Comparison of ENCODE assay signal across 1 cellular context in genomic region chr17:79803997-79804855, GRCh38.
TF ChIP-seq lines count a peak whose summit lies in the region.

No MANE protein-coding gene starts in this region.

TF ChIP-seq in HepG2, 621 proteins besides CTCF, POLR2A, EP300 and RAD21 (continued from another document and continues in another):
- TF ChIP-seq ZHX1 (CRISPR knock-in tag; IDR thresholded peaks at IDR 0.05; ENCODE audit: low read depth) (peak; percentile 84; the same call in 1 of the 2 replicates), STAT5B (CRISPR knock-in tag; IDR thresholded peaks at IDR 0.05) (peak; percentile 59; the same call in 1 of the 2 replicates), ZBTB38 (CRISPR knock-in tag; IDR thresholded peaks at IDR 0.05) (peak; percentile 93), GLMP (CRISPR knock-in tag; IDR thresholded peaks at IDR 0.05; ENCODE audit: borderline replicate concordance) (no peak), NCOA2 (CRISPR knock-in tag; IDR thresholded peaks at IDR 0.05) (peak; percentile 23; the same call in 1 of the 2 replicates), ZNF879 (CRISPR knock-in tag; IDR thresholded peaks at IDR 0.05) (peak; percentile 95; the same call in 1 of the 2 replicates), ZC3H13 (CRISPR knock-in tag; IDR thresholded peaks at IDR 0.05) (peak; percentile 25; the same call in 1 of the 2 replicates), ZSCAN9 (CRISPR knock-in tag; IDR thresholded peaks at IDR 0.05; ENCODE audit: borderline replicate concordance) (peak; percentile 80), PCBP2 (optimal IDR thresholded peaks at IDR 0.05; ENCODE audit: low read depth, low read length, poor library complexity, severe bottlenecking) (no peak), ZMYM2 (CRISPR knock-in tag; IDR thresholded peaks at IDR 0.05) (peak; percentile 94), TCF7L2 (IDR thresholded peaks at IDR 0.05; ENCODE audit: low read depth, low read length) (no peak), HIC2 (CRISPR knock-in tag; IDR thresholded peaks at IDR 0.05; ENCODE audit: low read depth) (peak; percentile 67; the same call in 1 of the 2 replicates), SUZ12 (IDR thresholded peaks at IDR 0.05; ENCODE audit: low read depth, low read length) (no peak), RBFOX2 (IDR thresholded peaks at IDR 0.05; ENCODE audit: low read depth, low read length) (peak; percentile 60), NONO (IDR thresholded peaks at IDR 0.05) (no peak), NONO (CRISPR knock-in tag; conservative IDR thresholded peaks at IDR 0.05) (0 out of 2 replicates have a peak, but pooled peaks have one; percentile 23), ZNF556 (CRISPR knock-in tag; IDR thresholded peaks at IDR 0.05; ENCODE audit: borderline replicate concordance) (peak; percentile 82; the same call in 1 of the 2 replicates), ZEB1 (IDR thresholded peaks at IDR 0.05; ENCODE audit: insufficient replicate concordance, low read depth) (no peak), REXO4 (CRISPR knock-in tag; IDR thresholded peaks at IDR 0.05; ENCODE audit: borderline replicate concordance) (0 out of 2 replicates have a peak, but pooled peaks have one; percentile 85), KDM5B (CRISPR knock-in tag; IDR thresholded peaks at IDR 0.05; ENCODE audit: borderline replicate concordance) (peak; percentile 100), HMGXB4 (CRISPR knock-in tag; IDR thresholded peaks at IDR 0.05; ENCODE audit: borderline replicate concordance in 1 of 2, low read depth in 1 of 2) (peak; percentile 54 to 82), FOXA3 (CRISPR knock-in tag; IDR thresholded peaks at IDR 0.05) (peak; percentile 46), SAP130 (CRISPR knock-in tag; IDR thresholded peaks at IDR 0.05; ENCODE audit: low read depth) (peak; percentile 60), ZFP36L1 (CRISPR knock-in tag; IDR thresholded peaks at IDR 0.05) (peak; percentile 92; the same call in 1 of the 2 replicates), NFKB2 (CRISPR knock-in tag; IDR thresholded peaks at IDR 0.05; ENCODE audit: borderline replicate concordance) (peak; percentile 97; the same call in 1 of the 2 replicates), GZF1 (CRISPR knock-in tag; IDR thresholded peaks at IDR 0.05) (peak; percentile 100), NPAS2 (CRISPR knock-in tag; IDR thresholded peaks at IDR 0.05; ENCODE audit: borderline replicate concordance) (peak; percentile 84; the same call in 1 of the 2 replicates), MED1 (CRISPR knock-in tag; IDR thresholded peaks at IDR 0.05) (no peak; the same call in 1 of the 2 replicates), CEBPB (IDR thresholded peaks at IDR 0.05; ENCODE audit: borderline replicate concordance, low read depth, low read length) (no peak), ZNF230 (CRISPR knock-in tag; IDR thresholded peaks at IDR 0.05) (peak; percentile 93), CREB3 (CRISPR knock-in tag; IDR thresholded peaks at IDR 0.05) (no peak; the same call in 1 of the 2 replicates), ZNF451 (CRISPR knock-in tag; IDR thresholded peaks at IDR 0.05) (peak; percentile 94), ZNF766 (CRISPR knock-in tag; IDR thresholded peaks at IDR 0.05; ENCODE audit: borderline replicate concordance) (no peak), ZNF432 (CRISPR knock-in tag; IDR thresholded peaks at IDR 0.05; ENCODE audit: borderline replicate concordance) (no peak), DR1 (CRISPR knock-in tag; IDR thresholded peaks at IDR 0.05) (peak; percentile 59), RFX5 (IDR thresholded peaks at IDR 0.05; ENCODE audit: low read depth, low read length) (no peak), KLF15 (CRISPR knock-in tag; IDR thresholded peaks at IDR 0.05; ENCODE audit: borderline replicate concordance) (peak; percentile 85; the same call in 1 of the 2 replicates), WIZ (CRISPR knock-in tag; IDR thresholded peaks at IDR 0.05) (no peak)
- TF ChIP-seq, protein P1, sequence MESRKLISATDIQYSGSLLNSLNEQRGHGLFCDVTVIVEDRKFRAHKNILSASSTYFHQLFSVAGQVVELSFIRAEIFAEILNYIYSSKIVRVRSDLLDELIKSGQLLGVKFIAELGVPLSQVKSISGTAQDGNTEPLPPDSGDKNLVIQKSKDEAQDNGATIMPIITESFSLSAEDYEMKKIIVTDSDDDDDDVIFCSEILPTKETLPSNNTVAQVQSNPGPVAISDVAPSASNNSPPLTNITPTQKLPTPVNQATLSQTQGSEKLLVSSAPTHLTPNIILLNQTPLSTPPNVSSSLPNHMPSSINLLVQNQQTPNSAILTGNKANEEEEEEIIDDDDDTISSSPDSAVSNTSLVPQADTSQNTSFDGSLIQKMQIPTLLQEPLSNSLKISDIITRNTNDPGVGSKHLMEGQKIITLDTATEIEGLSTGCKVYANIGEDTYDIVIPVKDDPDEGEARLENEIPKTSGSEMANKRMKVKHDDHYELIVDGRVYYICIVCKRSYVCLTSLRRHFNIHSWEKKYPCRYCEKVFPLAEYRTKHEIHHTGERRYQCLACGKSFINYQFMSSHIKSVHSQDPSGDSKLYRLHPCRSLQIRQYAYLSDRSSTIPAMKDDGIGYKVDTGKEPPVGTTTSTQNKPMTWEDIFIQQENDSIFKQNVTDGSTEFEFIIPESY (CRISPR knock-in tag; IDR thresholded peaks at IDR 0.05) = peak; percentile 51; the same call in 1 of the 2 replicates
- TF ChIP-seq, protein P2, sequence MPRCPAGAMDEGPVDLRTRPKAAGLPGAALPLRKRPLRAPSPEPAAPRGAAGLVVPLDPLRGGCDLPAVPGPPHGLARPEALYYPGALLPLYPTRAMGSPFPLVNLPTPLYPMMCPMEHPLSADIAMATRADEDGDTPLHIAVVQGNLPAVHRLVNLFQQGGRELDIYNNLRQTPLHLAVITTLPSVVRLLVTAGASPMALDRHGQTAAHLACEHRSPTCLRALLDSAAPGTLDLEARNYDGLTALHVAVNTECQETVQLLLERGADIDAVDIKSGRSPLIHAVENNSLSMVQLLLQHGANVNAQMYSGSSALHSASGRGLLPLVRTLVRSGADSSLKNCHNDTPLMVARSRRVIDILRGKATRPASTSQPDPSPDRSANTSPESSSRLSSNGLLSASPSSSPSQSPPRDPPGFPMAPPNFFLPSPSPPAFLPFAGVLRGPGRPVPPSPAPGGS (CRISPR knock-in tag; IDR thresholded peaks at IDR 0.05) = peak; percentile 96
- TF ChIP-seq, protein P3, sequence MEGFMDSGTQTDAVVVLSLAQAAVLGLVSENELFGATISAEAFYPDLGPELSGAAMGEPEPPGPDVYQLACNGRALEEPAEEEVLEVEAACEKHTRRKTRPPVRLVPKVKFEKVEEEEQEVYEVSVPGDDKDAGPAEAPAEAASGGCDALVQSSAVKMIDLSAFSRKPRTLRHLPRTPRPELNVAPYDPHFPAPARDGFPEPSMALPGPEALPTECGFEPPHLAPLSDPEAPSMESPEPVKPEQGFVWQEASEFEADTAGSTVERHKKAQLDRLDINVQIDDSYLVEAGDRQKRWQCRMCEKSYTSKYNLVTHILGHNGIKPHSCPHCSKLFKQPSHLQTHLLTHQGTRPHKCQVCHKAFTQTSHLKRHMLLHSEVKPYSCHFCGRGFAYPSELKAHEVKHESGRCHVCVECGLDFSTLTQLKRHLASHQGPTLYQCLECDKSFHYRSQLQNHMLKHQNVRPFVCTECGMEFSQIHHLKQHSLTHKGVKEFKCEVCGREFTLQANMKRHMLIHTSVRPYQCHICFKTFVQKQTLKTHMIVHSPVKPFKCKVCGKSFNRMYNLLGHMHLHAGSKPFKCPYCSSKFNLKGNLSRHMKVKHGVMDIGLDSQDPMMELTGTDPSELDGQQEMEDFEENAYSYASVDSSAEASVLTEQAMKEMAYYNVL (CRISPR knock-in tag; IDR thresholded peaks at IDR 0.05; ENCODE audit: borderline replicate concordance) = peak; percentile 71
- TF ChIP-seq, protein P4, sequence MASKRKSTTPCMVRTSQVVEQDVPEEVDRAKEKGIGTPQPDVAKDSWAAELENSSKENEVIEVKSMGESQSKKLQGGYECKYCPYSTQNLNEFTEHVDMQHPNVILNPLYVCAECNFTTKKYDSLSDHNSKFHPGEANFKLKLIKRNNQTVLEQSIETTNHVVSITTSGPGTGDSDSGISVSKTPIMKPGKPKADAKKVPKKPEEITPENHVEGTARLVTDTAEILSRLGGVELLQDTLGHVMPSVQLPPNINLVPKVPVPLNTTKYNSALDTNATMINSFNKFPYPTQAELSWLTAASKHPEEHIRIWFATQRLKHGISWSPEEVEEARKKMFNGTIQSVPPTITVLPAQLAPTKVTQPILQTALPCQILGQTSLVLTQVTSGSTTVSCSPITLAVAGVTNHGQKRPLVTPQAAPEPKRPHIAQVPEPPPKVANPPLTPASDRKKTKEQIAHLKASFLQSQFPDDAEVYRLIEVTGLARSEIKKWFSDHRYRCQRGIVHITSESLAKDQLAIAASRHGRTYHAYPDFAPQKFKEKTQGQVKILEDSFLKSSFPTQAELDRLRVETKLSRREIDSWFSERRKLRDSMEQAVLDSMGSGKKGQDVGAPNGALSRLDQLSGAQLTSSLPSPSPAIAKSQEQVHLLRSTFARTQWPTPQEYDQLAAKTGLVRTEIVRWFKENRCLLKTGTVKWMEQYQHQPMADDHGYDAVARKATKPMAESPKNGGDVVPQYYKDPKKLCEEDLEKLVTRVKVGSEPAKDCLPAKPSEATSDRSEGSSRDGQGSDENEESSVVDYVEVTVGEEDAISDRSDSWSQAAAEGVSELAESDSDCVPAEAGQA (IDR thresholded peaks at IDR 0.05; ENCODE audit: low read depth) = no peak
- TF ChIP-seq, protein P4 (CRISPR knock-in tag; IDR thresholded peaks at IDR 0.05; ENCODE audit: borderline replicate concordance) = peak; percentile 90; the same call in 1 of the 2 replicates
